ENCODE assay signal across 22 cellular contexts in the genomic region with DNA sequence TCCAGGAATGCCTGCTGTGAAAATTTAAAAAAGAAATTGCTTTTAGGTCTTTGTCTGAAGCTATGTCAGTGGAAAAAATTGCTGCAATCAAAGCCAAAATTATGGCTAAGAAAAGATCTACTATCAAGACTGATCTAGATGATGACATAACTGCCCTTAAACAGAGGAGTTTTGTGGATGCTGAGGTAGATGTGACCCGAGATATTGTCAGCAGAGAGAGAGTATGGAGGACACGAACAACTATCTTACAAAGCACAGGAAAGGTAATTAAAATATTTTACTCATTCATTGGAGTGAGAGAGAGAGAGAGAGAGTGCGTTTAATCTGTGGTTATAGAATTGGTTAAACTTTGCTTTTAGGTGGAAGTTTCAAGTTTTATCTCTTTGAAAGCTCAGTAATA. TPM values are rescaled to one million over a fixed set of nuclear protein-coding genes. Genes with fewer than 3 reads are reported as not detected.
A peak's percentile ranks its signal among the peaks of the same experiment; 100 is the strongest.
DNase-seq lines count a peak whose midpoint lies in the region; ATAC-seq, FAIRE-seq and TF ChIP-seq lines count a peak whose summit lies in the region.
"Had no signal": no experiment of that assay in that cellular context is flagged by ENCODE, and none has a peak within 500 bp of the region (broad histone marks: within the 10 kb centered on the region; RNA-seq: fewer than 3 reads in every experiment).

No MANE protein-coding gene starts in this region.

- BruUV-seq in K562 (replicated peaks; lab: Mats Ljungman, UMichigan): no TSS peak

- no peak for TF ChIP-seq RAD21 in K562 (CRISPR knock-in tag; conservative IDR thresholded peaks at IDR 0.05 in 1 of 2, IDR thresholded peaks at IDR 0.05 in 1 of 2)

- in situ Hi-C loops in K562 (cut with MboI) (no loop called here), GM13977 (cut with MboI; ENCODE audit: low pct_unique_long_range_greater_than_20kb, low sequenced_read_pairs, unreplicated experiment) (no loop called here)

- no peak for TF ChIP-seq EP300 in K562 (IDR thresholded peaks at IDR 0.05; ENCODE audit: low read length)

- peaks cover 87% of the 10 kb centered on the region for H3K36me3 ChIP-seq in K562 (ENCODE audit: control insufficient read depth, insufficient read depth, low read length)

- no peak overlapping the region for H3K9ac ChIP-seq in K562 (ENCODE audit: insufficient read depth in 1 of 2, low read depth in 2 of 2, low read length in 2 of 2)

- no peak for DNase-seq in activated T-cell treated with anti-CD3 and anti-CD28 coated beads, Interleukin-2, amount 50 U/mL, for 24 hours
- DNase-seq in activated T-cell treated with anti-CD3 and anti-CD28 coated beads, Interleukin-2, amount 50 U/mL, for 48 hours: no peak
- peak; percentile 66 for DNase-seq in Jurkat, Clone E6-1 (ENCODE audit: low read depth, low spot score)
- DNase-seq in K562 (ENCODE audit: extremely low read depth in 1 of 4, low spot score in 3 of 4) (no peak), progenitor cell of endocrine pancreas (ENCODE audit: low spot score, unreplicated experiment) (no peak), GM13977 (ENCODE audit: low spot score) (no peak), DMS79 treated with DMSO at 0.1 percent for 48 hours (lab: John Stamatoyannopoulos, UW) (no peak)
- DNase-seq: activated gamma-delta T cell treated with Interleukin-2 at 50 U/mL for 16 hours; body of pancreas; cortex of kidney; foreskin melanocyte; NCI-H1436 treated with DMSO at 0.1 percent for 48 hours; occipital lobe; stimulated activated CD4-positive, alpha-beta T cell treated with anti-CD3 and anti-CD28 coated beads, Interleukin-15, amount 100 ng/mL, for 24 hours; stimulated activated naive CD4-positive, alpha-beta T cell; transverse colon had no signal

- 80% methylated on average over 3 of the region's 3 CpGs for WGBS in K562 (ENCODE audit: insufficient coverage, low coverage, missing lambda C conversion rate)

- POLR2A ChIA-PET in K562 (lab: Yijun Ruan, JAX): interaction anchor here (0.7 to 1.4 kb wide), 2 partner anchors 15 to 84 kb away, joined by 3 read pairs; no protein-coding TSS in a partner anchor

- H3K4me1 ChIP-seq in K562 (replicated peaks in 1 of 2; ENCODE audit: control insufficient read depth in 2 of 2, insufficient read depth in 2 of 2, low read length in 2 of 2): no peaks in the 10 kb centered on the region
- H3K4me1 ChIP-seq: body of pancreas, transverse colon had no signal

- peak; percentile 65 for FAIRE-seq in K562 (lab: Jason Lieb, UNC)
- FAIRE-seq: endothelial cell of umbilical vein, HTR-8/SVneo had no signal

- TF ChIP-seq CTCF in K562 (IDR thresholded peaks at IDR 0.05 in 2 of 3, conservative IDR thresholded peaks at IDR 0.05 in 1 of 3; ENCODE audit: insufficient read depth in 2 of 3, low read depth in 1 of 3, low read length in 3 of 3): no peak
- no peak for TF ChIP-seq CTCF in progenitor cell of endocrine pancreas (IDR thresholded peaks at IDR 0.05; ENCODE audit: unreplicated experiment)
- TF ChIP-seq CTCF in GM13977 (IDR thresholded peaks at IDR 0.05; ENCODE audit: extremely low read depth, insufficient read depth, missing control alignments): no peak

- H3K9me1 ChIP-seq in K562 (ENCODE audit: control insufficient read depth, insufficient read depth, low read length): no peaks in the 10 kb centered on the region

- no peak for ATAC-seq in K562
- ATAC-seq in GM21381 (IDR thresholded peaks at IDR 0.05; ENCODE audit: unreplicated experiment): no peak
- ATAC-seq: body of pancreas, Panc1 had no signal

- H3K9me3 Mint-ChIP-seq in activated T-cell treated with anti-CD3 and anti-CD28 coated beads, Interleukin-2, amount 50 U/mL, for 24 hours: no peaks in the 10 kb centered on the region
- H3K9me3 Mint-ChIP-seq in progenitor cell of endocrine pancreas (ENCODE audit: low read depth): no peaks in the 10 kb centered on the region
- H3K9me3 Mint-ChIP-seq: CD14-positive monocyte had no signal

- no peaks in the 10 kb centered on the region for H3K9me3 ChIP-seq in K562 (replicated peaks; ENCODE audit: control insufficient read depth, insufficient read depth, low read depth, low read length)
- H3K9me3 ChIP-seq: body of pancreas, right atrium auricular region, transverse colon had no signal

- peaks cover 23% of the 10 kb centered on the region; the same call in 2 of the 3 replicates for H3K79me2 ChIP-seq in K562 (ENCODE audit: control insufficient read depth, insufficient read depth, low read length)

- no peaks in the 10 kb centered on the region for H3K27me3 ChIP-seq in K562 (ENCODE audit: control insufficient read depth in 2 of 2, insufficient read depth in 2 of 2, low read length in 2 of 2)
- H3K27me3 ChIP-seq: body of pancreas, right atrium auricular region, transverse colon had no signal

- H2AFZ ChIP-seq in K562 (ENCODE audit: low read depth, low read length): no peak overlapping the region

- H3K27ac Mint-ChIP-seq in activated T-cell treated with anti-CD3 and anti-CD28 coated beads, Interleukin-2, amount 50 U/mL, for 24 hours: peak overlapping the region; percentile 16
- H3K27ac Mint-ChIP-seq in progenitor cell of endocrine pancreas: peak overlapping the region; percentile 60
- H3K27ac Mint-ChIP-seq: CD14-positive monocyte had no signal

- no peak overlapping the region for H3K27ac ChIP-seq in K562 (ENCODE audit: extremely low read depth, low read depth, low read length)
- H3K27ac ChIP-seq: body of pancreas, right atrium auricular region, transverse colon had no signal

- TF ChIP-seq POLR2A in K562 (conservative IDR thresholded peaks at IDR 0.05): no peak

- H3K36me3 Mint-ChIP-seq in activated T-cell treated with anti-CD3 and anti-CD28 coated beads, Interleukin-2, amount 50 U/mL, for 24 hours (ENCODE audit: low read depth): peaks cover 83% of the 10 kb centered on the region
- H3K36me3 Mint-ChIP-seq in progenitor cell of endocrine pancreas (ENCODE audit: insufficient read depth): peaks cover 30% of the 10 kb centered on the region

- CTCF ChIA-PET in K562 (lab: Yijun Ruan, JAX; ENCODE audit: low intra/inter-chr PET ratio): no interaction called here

- H3K27me3 Mint-ChIP-seq in activated T-cell treated with anti-CD3 and anti-CD28 coated beads, Interleukin-2, amount 50 U/mL, for 24 hours: no peaks in the 10 kb centered on the region
- no peaks in the 10 kb centered on the region for H3K27me3 Mint-ChIP-seq in progenitor cell of endocrine pancreas

- H3K4me3 ChIP-seq in Jurkat, Clone E6-1 (ENCODE audit: low read length): no peak overlapping the region
- H3K4me3 ChIP-seq in K562: no peak overlapping the region
- H3K4me3 ChIP-seq: body of pancreas, right atrium auricular region, transverse colon had no signal

- intact Hi-C loops in K562 (cut with micrococcal nuclease): no loop called here

- H3K4me2 ChIP-seq in K562 (ENCODE audit: insufficient read depth, low read length): no peak overlapping the region

- no peaks in the 10 kb centered on the region for H4K20me1 ChIP-seq in K562 (replicated peaks; ENCODE audit: control insufficient read depth, insufficient read depth, low read length)

- H3K4me3 Mint-ChIP-seq in activated T-cell treated with anti-CD3 and anti-CD28 coated beads, Interleukin-2, amount 50 U/mL, for 24 hours: no peak overlapping the region
- H3K4me3 Mint-ChIP-seq in progenitor cell of endocrine pancreas (ENCODE audit: low read depth): no peak overlapping the region
- H3K4me3 Mint-ChIP-seq: CD14-positive monocyte had no signal

- H3K4me1 Mint-ChIP-seq in activated T-cell treated with anti-CD3 and anti-CD28 coated beads, Interleukin-2, amount 50 U/mL, for 24 hours (ENCODE audit: low read depth): peaks cover 35% of the 10 kb centered on the region
- H3K4me1 Mint-ChIP-seq in progenitor cell of endocrine pancreas (ENCODE audit: low read depth): no peaks in the 10 kb centered on the region
- H3K4me1 Mint-ChIP-seq: CD14-positive monocyte had no signal

RNA-seq across cellular contexts. Expression of gene CDC73, which starts 20.0 kb away (rescaled TPM):
- polyA plus RNA-seq in Jurkat, Clone E6-1 (2012; ENCODE audit: insufficient read depth, insufficient read length): 23.0 TPM
- total RNA-seq in K562 (2011; cell fraction: chromatin; rRNA removed; ENCODE audit: low replicate concordance): 67.4 and 171 TPM in 2 replicates
- 19.8 and 31.1 TPM in 2 replicates for total RNA-seq in K562 (2011; cell fraction: nucleolus; rRNA removed)
- total RNA-seq in K562 (2011; cell fraction: nucleoplasm; rRNA removed): 63.6 and 113 TPM in 2 replicates
- total RNA-seq in K562 (2014; rRNA removed) (19.0 and 20.1 TPM in 2 replicates), K562 (2014; rRNA removed; fragmentation: Illumina TruSeq; extraction: Trizol) (30.1 and 33.8 TPM in 2 replicates), K562 (2015; rRNA removed; fragmentation: Illumina TruSeq; extraction: Trizol) (23.6 and 26.0 TPM in 2 replicates), K562 (2021) (57.1 and 60.5 TPM in 2 replicates), progenitor cell of endocrine pancreas (62.7 and 64.0 TPM in 2 replicates)
- polyA plus RNA-seq in K562 (2011; rRNA removed) (41.3 and 61.7 TPM in 2 replicates), K562 (2014; fragmentation: Illumina TruSeq; extraction: Trizol) (35.1 and 42.5 TPM in 2 replicates), K562 (2014; fragmentation: Nextera tagmentation; extraction: Ambion mirVana) (10 to 100 TPM; 23.7 to 28.7 TPM), K562 (2014; rRNA removed) (28.8 and 30.1 TPM in 2 replicates)
- 7.8 and 13.1 TPM in 2 replicates for polyA plus RNA-seq in K562 (2011; cell fraction: cytosol; rRNA removed)
- 12.3 and 15.1 TPM in 2 replicates for polyA plus RNA-seq in K562 (2011; cell fraction: nucleus; rRNA removed)
- polyA plus RNA-seq in K562 (2012): 18.3 and 35.0 TPM in 2 replicates
- polyA minus RNA-seq in K562 (2011; rRNA and poly(A)+ RNA removed): 122 and 129 TPM in 2 replicates
- polyA minus RNA-seq in K562 (2011; cell fraction: cytosol; rRNA and poly(A)+ RNA removed): 24.0 and 28.8 TPM in 2 replicates
- polyA minus RNA-seq in K562 (2011; cell fraction: nucleus; rRNA and poly(A)+ RNA removed): 42.7 and 68.6 TPM in 2 replicates

RNA-seq across cellular contexts. Expression of gene GLRX2, which starts 36.6 kb away (rescaled TPM):
- polyA plus RNA-seq in Jurkat, Clone E6-1 (2012; ENCODE audit: insufficient read depth, insufficient read length): 15.1 TPM
- 4.8 and 10.3 TPM in 2 replicates for total RNA-seq in K562 (2011; cell fraction: chromatin; rRNA removed; ENCODE audit: low replicate concordance)
- 2.8 and 4.2 TPM in 2 replicates for total RNA-seq in K562 (2011; cell fraction: nucleolus; rRNA removed)
- 4.3 and 8.2 TPM in 2 replicates for total RNA-seq in K562 (2011; cell fraction: nucleoplasm; rRNA removed)
- total RNA-seq in K562 (2014; rRNA removed) (29.4 and 54.2 TPM in 2 replicates), K562 (2014; rRNA removed; fragmentation: Illumina TruSeq; extraction: Trizol) (82.6 and 99.3 TPM in 2 replicates), K562 (2015; rRNA removed; fragmentation: Illumina TruSeq; extraction: Trizol) (61.4 and 72.1 TPM in 2 replicates), K562 (2021) (64.2 and 69.5 TPM in 2 replicates), progenitor cell of endocrine pancreas (8.5 TPM in 2 replicates)
- polyA plus RNA-seq in K562 (2011; rRNA removed) (21.4 and 47.8 TPM in 2 replicates), K562 (2014; fragmentation: Illumina TruSeq; extraction: Trizol) (47.7 and 55.1 TPM in 2 replicates), K562 (2014; fragmentation: Nextera tagmentation; extraction: Ambion mirVana) (10 to 100 TPM; 13.3 to 16.8 TPM), K562 (2014; rRNA removed) (62.2 and 62.4 TPM in 2 replicates)
- 10.6 and 15.4 TPM in 2 replicates for polyA plus RNA-seq in K562 (2011; cell fraction: cytosol; rRNA removed)
- polyA plus RNA-seq in K562 (2011; cell fraction: nucleus; rRNA removed): 7.8 and 8.6 TPM in 2 replicates
- polyA plus RNA-seq in K562 (2012): 56.4 and 76.0 TPM in 2 replicates
- 9.6 and 14.7 TPM in 2 replicates for polyA minus RNA-seq in K562 (2011; rRNA and poly(A)+ RNA removed)
- polyA minus RNA-seq in K562 (2011; cell fraction: cytosol; rRNA and poly(A)+ RNA removed): 5.5 and 6.5 TPM in 2 replicates
- 3.6 and 5.6 TPM in 2 replicates for polyA minus RNA-seq in K562 (2011; cell fraction: nucleus; rRNA and poly(A)+ RNA removed)

RNA-seq across cellular contexts. Expression of gene B3GALT2, which starts 44.6 kb away (rescaled TPM):
- polyA plus RNA-seq in Jurkat, Clone E6-1 (2012; ENCODE audit: insufficient read depth, insufficient read length): not detected
- total RNA-seq in K562 (2011; cell fraction: chromatin; rRNA removed; ENCODE audit: low replicate concordance): 0.12 TPM in 1 of 2 replicates, not detected in the other
- total RNA-seq in K562 (2011; cell fraction: nucleolus; rRNA removed): not detected in 2 replicates
- total RNA-seq in K562 (2011; cell fraction: nucleoplasm; rRNA removed): not detected in 2 replicates
- total RNA-seq in K562 (2014; rRNA removed): not detected in 2 replicates
- total RNA-seq in K562 (2014; rRNA removed; fragmentation: Illumina TruSeq; extraction: Trizol): not detected in 2 replicates
- total RNA-seq in K562 (2015; rRNA removed; fragmentation: Illumina TruSeq; extraction: Trizol): not detected in 2 replicates
- total RNA-seq in K562 (2021): 0.07 TPM in 1 of 2 replicates, not detected in the other
- not detected in 2 replicates for polyA plus RNA-seq in K562 (2011; rRNA removed)
- not detected in 2 replicates for polyA plus RNA-seq in K562 (2011; cell fraction: cytosol; rRNA removed)
- not detected in 2 replicates for polyA plus RNA-seq in K562 (2011; cell fraction: nucleus; rRNA removed)
- 0.03 and 0.05 TPM in 2 replicates for polyA plus RNA-seq in K562 (2012)
- not detected in 2 replicates for polyA plus RNA-seq in K562 (2014; fragmentation: Illumina TruSeq; extraction: Trizol)
- polyA plus RNA-seq in K562 (2014; fragmentation: Nextera tagmentation; extraction: Ambion mirVana): under 1 TPM in 1 of 2 experiments, not detected in 1; 0.03 TPM
- polyA plus RNA-seq in K562 (2014; rRNA removed): not detected in 2 replicates
- polyA minus RNA-seq in K562 (2011; rRNA and poly(A)+ RNA removed): not detected in 2 replicates
- not detected in 2 replicates for polyA minus RNA-seq in K562 (2011; cell fraction: cytosol; rRNA and poly(A)+ RNA removed)
- polyA minus RNA-seq in K562 (2011; cell fraction: nucleus; rRNA and poly(A)+ RNA removed): not detected in 2 replicates
- total RNA-seq in progenitor cell of endocrine pancreas: 0.44 and 0.79 TPM in 2 replicates
- total RNA-seq: endothelial cell of umbilical vein had no signal
- polyA plus RNA-seq: endothelial cell of umbilical vein had no signal
